In the genomic region with DNA sequence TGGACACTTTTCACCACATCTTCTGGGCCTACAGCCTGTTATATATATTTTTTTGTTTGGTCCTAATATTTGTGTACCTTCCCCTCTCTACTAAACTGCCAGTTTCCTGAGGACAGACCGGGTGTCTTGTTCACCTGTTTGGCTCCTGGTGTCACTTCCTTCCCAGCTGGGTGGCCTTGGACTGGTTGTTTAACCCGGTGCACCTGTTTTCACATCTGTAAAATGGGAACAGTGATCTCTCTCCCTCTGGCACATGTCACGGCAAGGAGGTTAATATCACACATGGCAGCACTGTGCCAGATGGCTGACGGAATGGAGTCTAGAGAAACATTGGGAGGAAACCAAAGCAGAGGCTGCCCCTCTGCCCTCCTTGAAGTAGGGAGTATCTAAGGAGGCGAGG, we compare ENCODE assay signal across 24 cellular contexts.
"Had no signal": no experiment of that assay in that cellular context is flagged by ENCODE, and none has a peak within 500 bp of the region (broad histone marks: within the 10 kb centered on the region; RNA-seq: fewer than 3 reads in every experiment).

No MANE protein-coding gene starts in this region.

- DNase-seq: activated CD4-positive, alpha-beta T cell treated with anti-CD3 and anti-CD28 coated beads for 36 hours; activated CD4-positive, alpha-beta T cell treated with anti-CD3 and anti-CD28 coated beads, Interleukin-2, amount 50 U/mL, for 48 hours; activated CD4-positive, CD25-positive, alpha-beta regulatory T cell; activated CD8-positive, alpha-beta memory T cell treated with anti-CD3 and anti-CD28 coated beads for 24 hours; activated gamma-delta T cell; activated naive CD4-positive, alpha-beta T cell treated with anti-CD3 and anti-CD28 coated beads, Interleukin-2, amount 10 ng/mL, durations not matched to agents 7 days and 5 days; activated naive CD8-positive, alpha-beta T cell treated with anti-CD3 and anti-CD28 coated beads, Interleukin-2, amount 10 ng/mL, durations not matched to agents 7 days and 5 days; activated T-cell treated with anti-CD3 and anti-CD28 coated beads, Interleukin-2, amount 50 U/mL, for 1 hour; caudate nucleus; effector CD4-positive, alpha-beta T cell; esophagus squamous epithelium; kidney glomerular epithelial cell; lower lobe of right lung; mesenchymal stem cell; posterior cingulate gyrus; right cardiac atrium; stimulated activated CD4-positive, alpha-beta T cell treated with anti-CD3 and anti-CD28 coated beads, Interleukin-12 subunit alpha, Interleukin-12 subunit beta, amount 100 ng/mL, for 4 hours; stimulated activated CD4-positive, alpha-beta T cell treated with anti-CD3 and anti-CD28 coated beads, Interleukin-4, amount 100 ng/mL, for 1 hour; substantia nigra; T-helper 1 cell; thyroid gland had no signal

- H3K27ac ChIP-seq: epithelial cell of prostate had no signal

- ATAC-seq: activated CD4-positive, alpha-beta T cell treated with anti-CD3 and anti-CD28 coated beads for 36 hours; left lobe of liver; lower lobe of right lung; natural killer cell treated with Interleukin-12 subunit alpha and Interleukin-12 subunit beta and Interleukin-15 and Interleukin-18, amount 100 ng/mL, for 72 hours had no signal

- H3K4me3 ChIP-seq: esophagus squamous epithelium, lower lobe of right lung, thyroid gland had no signal

- H3K9me3 ChIP-seq: esophagus squamous epithelium, lower lobe of right lung, thyroid gland had no signal

- H3K36me3 ChIP-seq: esophagus squamous epithelium, lower lobe of right lung, thyroid gland had no signal

- H3K27me3 ChIP-seq: esophagus squamous epithelium, thyroid gland had no signal
